ENCODE assay signal across 2 cellular contexts in the genomic region with DNA sequence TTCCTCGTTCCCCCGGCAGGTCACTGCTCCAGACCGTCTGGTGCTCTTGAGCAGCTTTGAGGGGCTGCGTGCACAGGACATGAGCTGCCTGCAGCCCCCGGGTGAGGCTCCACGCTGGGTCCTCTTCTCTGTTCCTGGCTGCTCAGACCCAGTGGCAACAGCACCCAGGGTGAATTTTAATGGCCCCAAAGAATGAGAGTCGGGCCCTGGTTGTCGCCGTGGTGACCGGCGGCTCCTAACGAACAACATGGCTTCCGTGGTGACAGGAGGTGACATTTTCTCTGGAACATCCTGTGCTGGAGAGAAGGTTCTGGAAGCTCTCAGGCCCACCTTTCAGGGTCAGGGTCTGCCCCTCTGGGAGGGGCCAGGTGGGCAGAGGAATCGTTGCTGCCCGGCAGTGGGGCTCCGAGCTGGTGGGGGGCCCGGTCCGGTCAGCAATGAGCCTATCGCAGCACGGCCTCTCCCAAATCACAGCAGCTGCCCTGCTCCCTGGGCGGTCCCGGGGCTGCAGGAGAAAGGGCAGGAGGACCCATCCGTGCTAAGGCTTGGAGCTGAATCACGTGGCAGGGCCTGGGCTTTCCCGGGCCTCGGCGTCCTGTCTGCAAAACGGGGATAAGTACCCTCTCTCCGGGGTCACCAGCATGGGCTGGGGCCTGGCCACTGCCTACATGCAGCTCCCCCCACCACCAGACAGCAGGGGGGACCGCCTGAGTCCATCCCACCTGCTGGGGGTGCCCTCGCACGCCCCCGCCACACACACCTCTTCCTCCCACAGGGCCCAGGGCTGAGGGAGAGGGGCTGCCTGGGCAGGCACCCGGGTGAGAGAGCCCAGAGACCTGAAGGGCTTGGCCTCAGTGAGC.
TF ChIP-seq lines count a peak whose summit lies in the region.

No MANE protein-coding gene starts in this region.

TF ChIP-seq in HepG2, 621 proteins besides CTCF, POLR2A, EP300 and RAD21:
- TF ChIP-seq EZH2 (conservative IDR thresholded peaks at IDR 0.05; ENCODE audit: low read depth, low read length) (0 out of 2 replicates have a peak, but pooled peaks have one; percentile 74), ZNF274 (CRISPR knock-in tag; IDR thresholded peaks at IDR 0.05) (no peak)

TF ChIP-seq in H1, 55 proteins besides CTCF, POLR2A, EP300 and RAD21:
- TF ChIP-seq GTF2F1 (IDR thresholded peaks at IDR 0.05; ENCODE audit: borderline replicate concordance, low read depth, low read length) = no peak
- 0 out of 2 replicates have a peak, but pooled peaks have one; percentile 25 for TF ChIP-seq YY1 (IDR thresholded peaks at IDR 0.05; ENCODE audit: low read depth, low read length)
- no peak for TF ChIP-seq POU5F1 (IDR thresholded peaks at IDR 0.05; ENCODE audit: low read depth, low read length)
- TF ChIP-seq CHD1 (IDR thresholded peaks at IDR 0.05; ENCODE audit: low read depth, low read length) = no peak
TF ChIP-seq in H1: peak in this region for 1.
